Comparison of ENCODE assay signal across 17 cellular contexts in genomic region chr13:27110056-27110746, GRCh38.
A peak's percentile ranks its signal among the peaks of the same experiment; 100 is the strongest.
DNase-seq lines count a peak whose midpoint lies in the region; ATAC-seq, FAIRE-seq and TF ChIP-seq lines count a peak whose summit lies in the region.
"Had no signal": no experiment of that assay in that cellular context is flagged by ENCODE, and none has a peak within 500 bp of the region (broad histone marks: within the 10 kb centered on the region; RNA-seq: fewer than 3 reads in every experiment).

No MANE protein-coding gene starts in this region.

- peak; percentile 80 for ATAC-seq in left lobe of liver
- ATAC-seq: CD8-positive, alpha-beta T cell had no signal

- FAIRE-seq in GM12891 (lab: Jason Lieb, UNC) = no peak
- FAIRE-seq: D721Med, GM12892, H1 had no signal

- peak; percentile 9 to 49 for DNase-seq in NCI-H2081 (lab: John Stamatoyannopoulos, UW)
- DNase-seq in NCI-H2081 treated with DMSO at 0.1 percent for 48 hours (lab: John Stamatoyannopoulos, UW) = no peak
- peak; percentile 21 for DNase-seq in M059J (ENCODE audit: low read depth)
- DNase-seq in NCI-H748 treated with DMSO at 0.1 percent for 48 hours (lab: John Stamatoyannopoulos, UW) = peak; percentile 93
- no peak for DNase-seq in left lobe of liver (ENCODE audit: low spot score)
- no peak for DNase-seq in GM12891 (ENCODE audit: insufficient read length, low spot score)
- DNase-seq in head of caudate nucleus = no peak
- DNase-seq in activated T-cell treated with anti-CD3 and anti-CD28 coated beads for 4 hours = no peak
- DNase-seq: CD8-positive, alpha-beta T cell; GF-D8; MG63; NCI-H1092 treated with DMSO at 0.1 percent for 48 hours; NCI-H2171 treated with DMSO at 0.1 percent for 48 hours; NCI-H446 treated with DMSO at 0.1 percent for 48 hours had no signal

- intact Hi-C loops in head of caudate nucleus (cut with DNase I) = no loop called here

- TF ChIP-seq POLR2A in GM12891 (IDR thresholded peaks at IDR 0.05; ENCODE audit: low read depth, low read length) = no peak

TF ChIP-seq in GM12891, 5 proteins besides CTCF, POLR2A, EP300 and RAD21:
- TF ChIP-seq SPI1 (IDR thresholded peaks at IDR 0.05; ENCODE audit: low read depth, low read length) = no peak
TF ChIP-seq in GM12891: peak in this region for 0.

Comparison
In these comparisons a context has a peak if more than half of its experiments do, and no peak if none do; other contexts are left out.
1. DNase-seq: peak in NCI-H2081 (2 of 2), M059J (single experiment) and NCI-H748 treated with DMSO at 0.1 percent for 48 hours (single experiment); none in NCI-H2081 treated with DMSO at 0.1 percent for 48 hours (single experiment), left lobe of liver (single experiment), GM12891 (single experiment), head of caudate nucleus (0 of 42) and activated T-cell treated with anti-CD3 and anti-CD28 coated beads for 4 hours (single experiment).